Comparison of ENCODE assay signal across 1 cellular context in the genomic region with DNA sequence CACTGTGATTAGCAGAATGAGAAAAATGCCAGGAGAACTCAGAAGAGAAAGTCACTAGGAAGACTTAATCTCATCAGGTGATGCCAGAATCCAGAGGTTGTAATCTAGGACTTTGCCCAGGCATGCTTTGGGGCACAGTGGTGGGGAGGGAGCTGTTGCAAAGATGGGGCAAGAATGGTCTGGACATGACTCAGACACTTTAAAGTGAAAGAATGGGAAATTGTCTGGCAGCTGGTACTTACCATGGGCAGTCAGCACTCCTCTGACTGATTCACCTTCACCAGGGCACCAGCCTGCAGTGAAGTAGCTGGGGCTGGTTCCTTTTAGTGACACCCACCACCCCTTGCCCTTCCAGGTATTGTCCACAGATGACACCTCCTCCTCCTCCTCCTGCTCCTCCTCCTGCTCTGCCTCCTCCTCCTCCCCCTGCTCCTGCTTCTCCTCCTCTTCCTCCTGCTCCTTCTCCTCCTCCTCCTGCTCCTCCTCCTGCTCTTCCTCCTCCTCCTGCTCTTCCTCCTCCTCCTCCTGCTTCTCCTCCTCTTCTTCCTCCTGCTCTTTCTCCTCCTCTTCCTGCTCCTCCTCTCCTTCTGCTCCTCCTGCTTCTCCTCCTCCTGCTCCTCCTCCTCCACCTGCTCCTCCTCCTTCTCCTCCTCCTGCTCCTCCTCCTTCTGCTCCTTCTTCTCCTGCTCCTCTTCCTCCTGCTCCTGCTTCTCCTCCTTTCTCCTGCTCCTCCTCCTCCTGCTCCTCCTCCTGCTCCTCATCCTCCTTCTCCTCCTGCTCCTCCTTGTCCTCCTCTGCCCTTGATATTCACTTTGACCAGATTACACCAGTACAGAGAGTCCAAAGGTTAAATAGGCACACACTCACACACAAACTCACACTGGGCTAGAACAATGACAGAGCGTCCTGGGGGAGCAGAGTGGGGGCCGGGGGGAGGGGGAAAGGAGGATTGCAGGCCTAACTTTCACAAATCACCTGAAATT.
TF ChIP-seq lines count a peak whose summit lies in the region.

A gene (minus strand): TSS at position 379 of the 983 bp plus-strand sequence. CDS start 8,739 bp downstream, outside the sequence.

TF ChIP-seq in H1, 55 proteins besides CTCF, POLR2A, EP300 and RAD21:
- no peak for TF ChIP-seq POLR2AphosphoS5 (IDR thresholded peaks at IDR 0.05; ENCODE audit: low read depth, low read length)
- no peak for TF ChIP-seq CBX8 (IDR thresholded peaks at IDR 0.05; ENCODE audit: borderline replicate concordance, low read depth, low read length)
- TF ChIP-seq TBP (IDR thresholded peaks at IDR 0.05; ENCODE audit: low read depth, low read length): no peak
- no peak for TF ChIP-seq CHD2 (IDR thresholded peaks at IDR 0.05; ENCODE audit: low read length)
- TF ChIP-seq BACH1 (IDR thresholded peaks at IDR 0.05; ENCODE audit: low read length): no peak
- no peak for TF ChIP-seq TEAD4 (IDR thresholded peaks at IDR 0.05; ENCODE audit: low read depth, low read length)
- no peak for TF ChIP-seq RBBP5 (IDR thresholded peaks at IDR 0.05; ENCODE audit: borderline replicate concordance, low read depth, low read length)
- TF ChIP-seq TAF1 (IDR thresholded peaks at IDR 0.05; ENCODE audit: low read depth, low read length): no peak
- TF ChIP-seq CEBPB (IDR thresholded peaks at IDR 0.05; ENCODE audit: low read depth, low read length): no peak
- TF ChIP-seq SP2 (IDR thresholded peaks at IDR 0.05; ENCODE audit: low read length): no peak
- no peak for TF ChIP-seq BCL11A (IDR thresholded peaks at IDR 0.05; ENCODE audit: low read depth in 2 of 2, low read length in 2 of 2)
- TF ChIP-seq SIN3A (conservative IDR thresholded peaks at IDR 0.05 in 1 of 2, IDR thresholded peaks at IDR 0.05 in 1 of 2; ENCODE audit: low read depth in 1 of 2, low read length in 2 of 2): no peak
- TF ChIP-seq, protein P1, sequence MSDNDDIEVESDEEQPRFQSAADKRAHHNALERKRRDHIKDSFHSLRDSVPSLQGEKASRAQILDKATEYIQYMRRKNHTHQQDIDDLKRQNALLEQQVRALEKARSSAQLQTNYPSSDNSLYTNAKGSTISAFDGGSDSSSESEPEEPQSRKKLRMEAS (IDR thresholded peaks at IDR 0.05): no peak
- TF ChIP-seq BRCA1 (IDR thresholded peaks at IDR 0.05; ENCODE audit: low read depth, low read length): no peak
